9 cellular contexts compared by ENCODE assay signal in genomic region chr2:222672068-222672401, GRCh38. TPM values are rescaled to one million over a fixed set of nuclear protein-coding genes. Genes with fewer than 3 reads are reported as not detected.
DNase-seq lines count a peak whose midpoint lies in the region; ATAC-seq and TF ChIP-seq lines count a peak whose summit lies in the region.
"Had no signal": no experiment of that assay in that cellular context is flagged by ENCODE, and none has a peak within 500 bp of the region (broad histone marks: within the 10 kb centered on the region; RNA-seq: fewer than 3 reads in every experiment).

No MANE protein-coding gene starts in this region.

- no peaks in the 10 kb centered on the region for H3K79me2 ChIP-seq in ACC112 (ENCODE audit: control insufficient read depth, insufficient read depth, low read length, unreplicated experiment)

- peaks cover 4% of the 10 kb centered on the region for H3K4me1 ChIP-seq in ACC112 (ENCODE audit: control insufficient read depth, insufficient read depth, low read length, unreplicated experiment)
- H3K4me1 ChIP-seq in NT2/D1 (ENCODE audit: insufficient read depth, insufficient read length), result no peaks in the 10 kb centered on the region
- H3K4me1 ChIP-seq in esophagus squamous epithelium, result peaks cover 7 to 20% (median 13%) of the 10 kb centered on the region in 3 donors

- H3K27ac ChIP-seq in ACC112 (ENCODE audit: low read depth, low read length) (no peak overlapping the region), esophagus squamous epithelium (no peak overlapping the region)

- TF ChIP-seq POLR2A in esophagus squamous epithelium (IDR thresholded peaks at IDR 0.05), result no peak

- H3K27ac Mint-ChIP-seq in naive thymus-derived CD8-positive, alpha-beta T cell, result no peak overlapping the region

- H3K4me1 Mint-ChIP-seq in naive thymus-derived CD8-positive, alpha-beta T cell, result peaks cover 7 to 13% (median 11%) of the 10 kb centered on the region in 4 donors

- H3K36me3 Mint-ChIP-seq in naive thymus-derived CD8-positive, alpha-beta T cell, result peaks cover 0 to 3% (median 2%) of the 10 kb centered on the region in 3 donors

- H3K4me3 Mint-ChIP-seq in naive thymus-derived CD8-positive, alpha-beta T cell, result peak overlapping the region in 9 of 10 donors; percentile 45 to 76 (median 67)

- TF ChIP-seq CTCF in esophagus squamous epithelium (IDR thresholded peaks at IDR 0.05), result no peak

- H3K27me3 ChIP-seq in ACC112 (ENCODE audit: insufficient read depth, low read length) (peaks cover 12% of the 10 kb centered on the region; the same call in 1 of the 2 replicates), NT2/D1 (ENCODE audit: insufficient read depth, insufficient read length) (peaks cover 31% of the 10 kb centered on the region), esophagus squamous epithelium (peaks cover 0 to 27% (median 0%) of the 10 kb centered on the region in 4 donors)

- H3K4me3 ChIP-seq in ACC112 (ENCODE audit: low read depth, low read length), result peak overlapping the region; percentile 74
- peak overlapping the region; percentile 54 for H3K4me3 ChIP-seq in NT2/D1 (ENCODE audit: insufficient read length, low read depth)
- peak overlapping the region; percentile 30 to 68 (median 44) for H3K4me3 ChIP-seq in esophagus squamous epithelium

- H3K9me3 Mint-ChIP-seq in naive thymus-derived CD8-positive, alpha-beta T cell, result peaks cover 0 to 1% (median 0%) of the 10 kb centered on the region in 9 donors

- intact Hi-C loops in esophagus squamous epithelium (cut with DNase I), result no loop called here

- H3K9me3 ChIP-seq in NT2/D1 (ENCODE audit: insufficient read depth, low read length) (no peaks in the 10 kb centered on the region), esophagus squamous epithelium (no peaks in the 10 kb centered on the region)

- H3K36me3 ChIP-seq in ACC112 (ENCODE audit: insufficient read depth, low read length) (no peaks in the 10 kb centered on the region), NT2/D1 (ENCODE audit: insufficient read depth, insufficient read length, low read length) (no peaks in the 10 kb centered on the region), esophagus squamous epithelium (no peaks in the 10 kb centered on the region)

- DNase-seq in NT2/D1 (ENCODE audit: low read depth, low spot score), result no peak
- no peak for DNase-seq in esophagus squamous epithelium (lab: John Stamatoyannopoulos, UW)
- DNase-seq in naive thymus-derived CD8-positive, alpha-beta T cell, result no peak
- DNase-seq in islet precursor cell, result no peak
- DNase-seq in A172 (ENCODE audit: low spot score), result no peak
- DNase-seq: stimulated activated CD4-positive, alpha-beta T cell treated with anti-CD3 and anti-CD28 coated beads, Interleukin-12 subunit alpha, Interleukin-12 subunit beta, amount 100 ng/mL, for 4 hours had no signal

- POLR2A ChIA-PET in naive thymus-derived CD8-positive, alpha-beta T cell (lab: Charles Lee), result no interaction called here

- H3K27me3 Mint-ChIP-seq in naive thymus-derived CD8-positive, alpha-beta T cell, result peaks cover 34 to 67% (median 51%) of the 10 kb centered on the region in 5 donors

- peak in 1 of 2 donors; percentile 12 for ATAC-seq in naive thymus-derived CD8-positive, alpha-beta T cell
- ATAC-seq in GM21528 (IDR thresholded peaks at IDR 0.05; ENCODE audit: low FRiP score, unreplicated experiment), result no peak
- ATAC-seq in HG03565 (IDR thresholded peaks at IDR 0.05; ENCODE audit: unreplicated experiment), result no peak

- peak overlapping the region; percentile 41 for H2AFZ ChIP-seq in ACC112 (ENCODE audit: low read length, unreplicated experiment)

- peak overlapping the region; percentile 74 for H3K9ac ChIP-seq in NT2/D1 (ENCODE audit: insufficient read length, low read depth)

- WGBS in esophagus squamous epithelium, 2 donors, result 12% methylated on average over 10 of the region's 10 CpGs

RNA-seq across cellular contexts. Expression of gene MOGAT1, which starts 0.6 kb away (rescaled TPM):
- not detected for total RNA-seq in esophagus squamous epithelium
- total RNA-seq in naive thymus-derived CD8-positive, alpha-beta T cell, result not detected
- not detected for polyA plus RNA-seq in naive thymus-derived CD8-positive, alpha-beta T cell
- total RNA-seq in A172 (2014; rRNA removed; shearing (Covaris generic)), result not detected in 2 replicates

RNA-seq across cellular contexts. Expression of gene FARSB, which starts 16.1 kb away (rescaled TPM):
- total RNA-seq in esophagus squamous epithelium, result 10 to 100 TPM in 3 of 4 donors, 1 to 10 TPM in 1; 9.7 to 26.8 (median 20.9) TPM
- total RNA-seq in naive thymus-derived CD8-positive, alpha-beta T cell, result 10 to 100 TPM; 15.8 to 16.1 TPM
- polyA plus RNA-seq in naive thymus-derived CD8-positive, alpha-beta T cell, result 10 to 100 TPM; 28.2 to 34.2 (median 33.8) TPM
- 47.5 and 51.8 TPM in 2 replicates for total RNA-seq in A172 (2014; rRNA removed; shearing (Covaris generic))
